In the genomic region with DNA sequence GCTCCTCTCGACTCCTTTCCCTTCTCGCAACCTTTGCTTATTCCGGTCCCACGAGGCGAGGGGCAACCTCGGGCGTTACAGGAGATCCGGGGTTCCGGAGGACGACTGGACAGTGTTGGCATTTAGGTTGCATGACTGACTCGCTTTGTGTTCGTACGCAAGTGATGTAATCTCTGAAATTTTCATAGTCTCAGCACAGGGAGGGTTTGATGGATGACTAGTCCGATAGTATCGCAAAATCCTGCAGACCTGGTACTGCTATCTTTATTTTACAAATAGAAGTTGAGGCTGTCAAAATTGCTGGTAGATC, we compare ENCODE assay signal across 9 cellular contexts. TPM values are rescaled to one million over a fixed set of nuclear protein-coding genes. Genes with fewer than 3 reads are reported as not detected.
DNase-seq lines count a peak whose midpoint lies in the region; ATAC-seq and TF ChIP-seq lines count a peak whose summit lies in the region.
"Had no signal": no experiment of that assay in that cellular context is flagged by ENCODE, and none has a peak within 500 bp of the region (broad histone marks: within the 10 kb centered on the region; RNA-seq: fewer than 3 reads in every experiment).

No MANE protein-coding gene starts in this region.

- H3K27ac ChIP-seq in right atrium auricular region (peak overlapping the region; percentile 52 to 74), mesodermal cell (ENCODE audit: low read depth, low read length, severe bottlenecking) (peak overlapping the region; percentile 46)

- peaks cover 14% of the 10 kb centered on the region for H3K4me1 Mint-ChIP-seq in MCF 10A (ENCODE audit: insufficient read depth, unreplicated experiment)

- H3K4me1 ChIP-seq in right atrium auricular region (peaks cover 0 to 42% of the 10 kb centered on the region in 2 donors), mesodermal cell (ENCODE audit: control insufficient read depth, insufficient read depth, low read length, poor library complexity, severe bottlenecking) (peaks cover 5% of the 10 kb centered on the region)

- CTCF ChIA-PET in MCF 10A (lab: Yijun Ruan, JAX): interaction anchor here (0.5 to 3.4 kb wide), 8 partner anchors 8 to 154 kb away, joined by 3 to 32 read pairs (median 3); no protein-coding TSS in a partner anchor

- peaks cover 63% of the 10 kb centered on the region for H3K36me3 Mint-ChIP-seq in MCF 10A (ENCODE audit: insufficient read depth, unreplicated experiment)

- H3K9me3 Mint-ChIP-seq in MCF 10A (ENCODE audit: unreplicated experiment): no peaks in the 10 kb centered on the region

- H3K36me3 ChIP-seq in right atrium auricular region: peaks cover 28% of the 10 kb centered on the region
- H3K36me3 ChIP-seq in mesodermal cell (ENCODE audit: control insufficient read depth, insufficient read depth, low read length): peaks cover 50% of the 10 kb centered on the region

- no peak for DNase-seq in right atrium auricular region (ENCODE audit: low spot score)
- DNase-seq in left ventricle myocardium superior: no peak
- no peak for DNase-seq in MCF 10A (ENCODE audit: unreplicated experiment)
- no peak for DNase-seq in NCI-H2171 (lab: John Stamatoyannopoulos, UW)
- DNase-seq in occipital lobe (lab: John Stamatoyannopoulos, UW): no peak
- no peak for DNase-seq in cerebellum (ENCODE audit: low spot score)

- H3K27ac Mint-ChIP-seq in MCF 10A (ENCODE audit: low read depth, unreplicated experiment): peak overlapping the region; percentile 91

- H3K27me3 Mint-ChIP-seq in MCF 10A (ENCODE audit: insufficient read depth, unreplicated experiment): no peaks in the 10 kb centered on the region

- H3K4me3 ChIP-seq in right atrium auricular region: peak overlapping the region; percentile 79 to 90
- H3K4me3 ChIP-seq in mesodermal cell (ENCODE audit: extremely low read depth, insufficient read depth, low read length, poor library complexity, severe bottlenecking): peak overlapping the region; percentile 82

- no peaks in the 10 kb centered on the region for H3K9me3 ChIP-seq in right atrium auricular region
- H3K9me3 ChIP-seq in mesodermal cell (ENCODE audit: control insufficient read depth, low read length): no peaks in the 10 kb centered on the region

- POLR2A ChIA-PET in MCF 10A (lab: Yijun Ruan, JAX): interaction anchor here (0.6 to 4.9 kb wide), 26 partner anchors 9 to 639 kb away, joined by 3 to 37 read pairs (median 5); partner anchors contain the start of genes ELL, HOMER3, JUND and KXD1

- intact Hi-C loops in left ventricle myocardium superior (cut with micrococcal nuclease) (no loop called here), MCF 10A (cut with micrococcal nuclease) (loop anchor here (1.0 kb wide), 1 partner anchor 66 kb away; no protein-coding TSS in a partner anchor)

- peak overlapping the region; percentile 89 for H3K4me3 Mint-ChIP-seq in MCF 10A (ENCODE audit: unreplicated experiment)

- WGBS in mesodermal cell (ENCODE audit: insufficient coverage in 2 of 2), 2 experiments: 0 to 7% methylated on average over 7 to 12 of the region's 15 CpGs

- TF ChIP-seq CTCF in right atrium auricular region (IDR thresholded peaks at IDR 0.05) (no peak), MCF 10A (IDR thresholded peaks at IDR 0.05; ENCODE audit: unreplicated experiment) (no peak)

- no peaks in the 10 kb centered on the region for H3K27me3 ChIP-seq in right atrium auricular region

- BruUV-seq in MCF 10A (replicated peaks; lab: Mats Ljungman, UMichigan): TSS peak; percentile 78

- ATAC-seq in left ventricle myocardium superior (no peak), GM19035 (IDR thresholded peaks at IDR 0.05; ENCODE audit: unreplicated experiment) (no peak)

RNA-seq across cellular contexts. Expression of gene DDX49, which starts 0.3 kb away (rescaled TPM):
- total RNA-seq in right atrium auricular region (10 to 100 TPM; 22.1 to 31.9 TPM), left ventricle myocardium superior (22.2 TPM), MCF 10A (2022) (87.7 and 98.8 TPM in 2 replicates), occipital lobe (45.7 TPM), cerebellum (32.2 TPM)
- polyA plus RNA-seq in mesodermal cell (2013, experiment 1 of 2): 24.4 TPM
- polyA plus RNA-seq in mesodermal cell (2013, experiment 2 of 2): 23.3 TPM

RNA-seq across cellular contexts. Expression of gene COPE, which starts 0.7 kb away (rescaled TPM):
- total RNA-seq in right atrium auricular region (100 to 1,000 TPM; 168 to 209 TPM), left ventricle myocardium superior (140 TPM), MCF 10A (2022) (310 and 456 TPM in 2 replicates), occipital lobe (78.3 TPM), cerebellum (58.3 TPM)
- polyA plus RNA-seq in mesodermal cell (2013, experiment 1 of 2): 225 TPM
- polyA plus RNA-seq in mesodermal cell (2013, experiment 2 of 2): 188 TPM

RNA-seq across cellular contexts. Expression of gene HOMER3, which starts 21.2 kb away (rescaled TPM):
- total RNA-seq in right atrium auricular region (10 to 100 TPM; 13.6 to 39.8 TPM), left ventricle myocardium superior (10.4 TPM), MCF 10A (2022) (57.9 and 58.9 TPM in 2 replicates), occipital lobe (12.8 TPM), cerebellum (20.7 TPM)
- polyA plus RNA-seq in mesodermal cell (2013, experiment 1 of 2): 62.3 TPM
- polyA plus RNA-seq in mesodermal cell (2013, experiment 2 of 2): 55.6 TPM
- total RNA-seq: T-helper 2 cell treated with Interferon-gamma antibody and Interleukin-4, amounts not matched to agents 100 ng/mL and 5 ng/mL, for 36 hours had no signal

RNA-seq across cellular contexts. Expression of gene CERS1, which starts 23.9 kb away (rescaled TPM):
- total RNA-seq in right atrium auricular region (1 to 10 TPM in 1 of 2 donors, under 1 TPM in 1; 0.79 to 1.6 TPM), left ventricle myocardium superior (0.42 TPM), MCF 10A (2022) (not detected in 2 replicates), occipital lobe (23.4 TPM), cerebellum (19.1 TPM)
- polyA plus RNA-seq in mesodermal cell (2013, experiment 1 of 2): 17.6 TPM
- polyA plus RNA-seq in mesodermal cell (2013, experiment 2 of 2): 11.9 TPM
- total RNA-seq: T-helper 2 cell treated with Interferon-gamma antibody and Interleukin-4, amounts not matched to agents 100 ng/mL and 5 ng/mL, for 36 hours had no signal
